Comparison of ENCODE assay signal across 25 cellular contexts in the genomic region with DNA sequence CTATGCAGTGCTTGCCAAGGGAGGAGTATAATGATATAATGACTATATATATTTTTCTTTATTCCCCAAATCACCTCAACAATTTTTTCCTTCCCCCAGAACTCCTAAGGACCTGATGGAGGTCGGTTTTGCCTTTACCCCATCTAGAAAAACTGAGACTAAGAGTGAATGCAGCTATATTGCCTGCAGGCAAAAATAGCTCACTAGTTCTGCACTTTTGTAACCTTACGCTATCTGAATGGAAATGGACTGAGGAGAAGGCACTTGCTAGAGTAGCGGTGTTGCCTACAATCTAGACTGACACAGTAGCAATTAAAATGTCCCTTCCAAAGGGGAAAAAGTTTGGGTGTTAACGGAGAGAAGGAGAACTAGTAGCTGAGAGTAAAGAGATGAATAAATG.
"Had no signal": no experiment of that assay in that cellular context is flagged by ENCODE, and none has a peak within 500 bp of the region (broad histone marks: within the 10 kb centered on the region; RNA-seq: fewer than 3 reads in every experiment).

No MANE protein-coding gene starts in this region.

- H3K27me3 ChIP-seq: stomach, suprapubic skin, testis, thyroid gland, tibial artery, tibial nerve, transverse colon, upper lobe of left lung, upper lobe of right lung, uterus, vagina had no signal

- H3K9me3 ChIP-seq: stomach, suprapubic skin, testis, thoracic aorta, thyroid gland, tibial artery, tibial nerve, transverse colon, upper lobe of left lung, upper lobe of right lung, uterus, vagina had no signal

- H3K36me3 ChIP-seq: stomach, suprapubic skin, thoracic aorta, thyroid gland, tibial artery, tibial nerve, transverse colon, upper lobe of left lung, upper lobe of right lung, uterus, vagina had no signal

- H3K27ac ChIP-seq: stomach, suprapubic skin, testis, thoracic aorta, thyroid gland, tibial artery, tibial nerve, transverse colon, upper lobe of left lung, upper lobe of right lung, uterus, vagina had no signal

- ATAC-seq: stimulated activated effector memory CD8-positive, alpha-beta T cell treated with anti-CD3 and anti-CD28 coated beads, Interleukin-12 subunit alpha, Interleukin-12 subunit beta, amount 100 ng/mL, for 72 hours; stimulated activated memory B cell treated with anti-CD40 and anti-IgM and Interleukin-4, amounts not matched to agents 10 μg/mL and 1 μg/mL and 100 μg/mL, for 72 hours; stimulated activated naive B cell treated with anti-CD40 and anti-IgM and Interleukin-4, amounts not matched to agents 10 μg/mL and 1 μg/mL and 100 μg/mL, for 72 hours; stimulated activated naive CD8-positive, alpha-beta T cell treated with anti-CD3 and anti-CD28 coated beads, Interleukin-15, amount 100 ng/mL, for 72 hours; stimulated activated naive CD8-positive, alpha-beta T cell treated with anti-CD3 and anti-CD28 coated beads, Interleukin-15, Interleukin-2, amounts not matched to agents 100 U/mL and 50 U/mL, for 24 hours; upper lobe of right lung had no signal

- H3K4me3 ChIP-seq: stomach, suprapubic skin, testis, thoracic aorta, thyroid gland, tibial artery, tibial nerve, transverse colon, upper lobe of left lung, upper lobe of right lung, uterus, vagina had no signal

- H3K4me1 ChIP-seq: stomach, suprapubic skin, tibial artery, upper lobe of left lung, uterus, vagina had no signal

- DNase-seq: stimulated activated CD4-positive, alpha-beta T cell treated with anti-CD3 and anti-CD28 coated beads, Interleukin-2, amount 100 ng/mL, for 48 hours; stimulated activated CD4-positive, alpha-beta T cell treated with anti-CD3 and anti-CD28 coated beads, Interleukin-4, amount 100 ng/mL, for 1 hour; stimulated activated CD4-positive, alpha-beta T cell treated with anti-CD3 and anti-CD28 coated beads, Interleukin-4, amount 100 ng/mL, for 24 hours; stimulated activated CD4-positive, alpha-beta T cell treated with anti-CD3 and anti-CD28 coated beads, Interleukin-4, amount 100 ng/mL, for 4 hours; stimulated activated CD8-positive, alpha-beta memory T cell treated with anti-CD3 and anti-CD28 coated beads, Interleukin-4, amount 100 ng/mL, for 48 hours; stimulated activated naive B cell treated with anti-CD40 and anti-IgM and Interleukin-4, amounts not matched to agents 10 μg/mL and 1 μg/mL and 100 μg/mL, for 72 hours; stimulated activated naive CD4-positive, alpha-beta T cell; stimulated activated naive CD4-positive, alpha-beta T cell treated with Interleukin-2 at 50 U/mL for 16 hours; stimulated activated naive CD8-positive, alpha-beta T cell treated with anti-CD3 and anti-CD28 coated beads, Interleukin-15, amount 100 ng/mL, for 72 hours; stimulated activated naive CD8-positive, alpha-beta T cell treated with anti-CD3 and anti-CD28 coated beads, Interleukin-15, Interleukin-2, amounts not matched to agents 100 U/mL and 50 U/mL, for 24 hours; stomach; substantia nigra; testis; thyroid gland; tibial artery; transverse colon; upper lobe of left lung; upper lobe of right lung; uterus had no signal
